16 cellular contexts compared by ENCODE assay signal in the genomic region with DNA sequence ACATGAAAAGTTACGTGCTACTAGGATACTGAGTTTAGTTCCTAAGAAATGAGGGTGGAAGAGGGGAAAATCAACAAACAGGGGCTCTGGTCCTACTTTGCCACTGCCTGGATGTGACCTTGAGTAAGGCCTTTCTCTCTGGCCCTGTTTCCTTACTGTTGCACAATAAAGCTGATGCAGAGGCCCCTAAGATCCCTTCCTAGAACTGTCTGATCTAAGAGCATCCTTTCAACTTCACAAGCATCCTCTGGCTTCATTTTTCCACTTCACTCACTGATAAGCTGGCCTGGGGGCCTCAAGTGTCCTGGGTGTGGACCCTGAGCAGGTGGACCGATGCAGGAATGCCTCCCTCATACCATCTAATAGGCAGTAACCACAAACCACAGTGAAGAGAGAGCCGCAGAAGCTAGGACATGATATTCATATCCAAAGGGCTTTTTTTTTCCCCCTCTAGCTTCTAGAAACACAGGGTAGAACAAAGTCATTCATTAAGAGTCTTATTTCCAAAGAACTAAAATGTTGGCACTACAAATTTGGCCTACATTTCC. TPM values are rescaled to one million over a fixed set of nuclear protein-coding genes. Genes with fewer than 3 reads are reported as not detected.
DNase-seq lines count a peak whose midpoint lies in the region; ATAC-seq and TF ChIP-seq lines count a peak whose summit lies in the region.
"Had no signal": no experiment of that assay in that cellular context is flagged by ENCODE, and none has a peak within 500 bp of the region (broad histone marks: within the 10 kb centered on the region; RNA-seq: fewer than 3 reads in every experiment).

No MANE protein-coding gene starts in this region.

- H3K4me3 ChIP-seq in mesenchymal stem cell (ENCODE audit: insufficient read depth in 1 of 2, low read depth in 1 of 2, low read length in 2 of 2) (peak overlapping the region in 1 of 2 experiments; percentile 25), aorta (ENCODE audit: low read length in 2 of 2) (no peak overlapping the region)
- H3K4me3 ChIP-seq: ovary, SK-N-MC had no signal

- peaks cover 43% of the 10 kb centered on the region for H3K4me1 Mint-ChIP-seq in brain

- H3K9ac ChIP-seq in mesenchymal stem cell (ENCODE audit: low read length): peak overlapping the region; percentile 8

- H2BK120ac ChIP-seq in mesenchymal stem cell (ENCODE audit: low read depth, low read length): no peak overlapping the region

- no peak overlapping the region for H2BK5ac ChIP-seq in mesenchymal stem cell (ENCODE audit: low read depth, low read length, poor library complexity, severe bottlenecking)

- WGBS in mesenchymal stem cell: 78% methylated on average over 3 of the region's 3 CpGs
- 78 to 86% methylated on average over 3 of the region's 3 CpGs for WGBS in aorta, 2 donors

- H4K8ac ChIP-seq in mesenchymal stem cell (ENCODE audit: low read length): no peak overlapping the region

- DNase-seq in Right ventricle myocardium inferior (ENCODE audit: missing footprints) (no peak), cardiac septum (ENCODE audit: low spot score) (no peak), mesenchymal stem cell (no peak), aorta (no peak), NCI-H524 (lab: John Stamatoyannopoulos, UW) (no peak), foreskin melanocyte (no peak)
- DNase-seq: left colon; NCI-H1105 treated with DMSO at 0.1 percent for 48 hours; NCI-H69; stimulated activated CD4-positive, alpha-beta T cell treated with anti-CD3 and anti-CD28 coated beads, Interleukin-2, amount 100 ng/mL, for 24 hours; substantia nigra had no signal

- no peak overlapping the region for H2BK12ac ChIP-seq in mesenchymal stem cell (ENCODE audit: low read length in 2 of 2)

- no peak overlapping the region for H3K4ac ChIP-seq in mesenchymal stem cell (ENCODE audit: low read depth in 1 of 2, low read length in 2 of 2)

- H4K91ac ChIP-seq in mesenchymal stem cell (ENCODE audit: low read length): no peak overlapping the region

- no peak overlapping the region for H3K4me2 ChIP-seq in mesenchymal stem cell (ENCODE audit: low read length, poor library complexity, severe bottlenecking)

- H3K18ac ChIP-seq in mesenchymal stem cell (ENCODE audit: low read depth in 1 of 2, low read length in 2 of 2): no peak overlapping the region

- H3K4me3 Mint-ChIP-seq in brain: no peak overlapping the region

- H3K9me3 Mint-ChIP-seq in brain: peaks cover 0 to 4% (median 0%) of the 10 kb centered on the region in 5 experiments

- H3K36me3 Mint-ChIP-seq in brain: peaks cover 62% of the 10 kb centered on the region

- H3K27me3 ChIP-seq in mesenchymal stem cell (ENCODE audit: control insufficient read depth in 1 of 2, insufficient read depth in 1 of 2, low read length in 2 of 2) (no peaks in the 10 kb centered on the region), aorta (ENCODE audit: control insufficient read depth in 1 of 2, insufficient read depth in 2 of 2, low read length in 1 of 2) (no peaks in the 10 kb centered on the region)
- H3K27me3 ChIP-seq: ovary had no signal

- H3K14ac ChIP-seq in mesenchymal stem cell (ENCODE audit: low read length in 2 of 2): no peak overlapping the region

- H3K27ac ChIP-seq in mesenchymal stem cell (ENCODE audit: low read length, poor library complexity, severe bottlenecking) (no peak overlapping the region), aorta (ENCODE audit: low read depth in 1 of 2, low read length in 2 of 2) (no peak overlapping the region)
- H3K27ac ChIP-seq: ovary, SK-N-MC had no signal

- H3K4me1 ChIP-seq in mesenchymal stem cell (ENCODE audit: control insufficient read depth, insufficient read depth, low read depth, low read length) (peaks cover 17% of the 10 kb centered on the region), aorta (ENCODE audit: control insufficient read depth in 1 of 2, insufficient read depth in 2 of 2, low read length in 2 of 2) (peaks cover 0 to 7% of the 10 kb centered on the region in 2 donors)

- no peak overlapping the region for H2BK15ac ChIP-seq in mesenchymal stem cell (ENCODE audit: low read depth, poor library complexity, severe bottlenecking)

- no peak overlapping the region for H2AFZ ChIP-seq in mesenchymal stem cell (ENCODE audit: low read depth, low read length)

- H3K9me3 ChIP-seq in mesenchymal stem cell (ENCODE audit: control insufficient read depth, low read length) (no peaks in the 10 kb centered on the region), aorta (ENCODE audit: control insufficient read depth, low read length) (no peaks in the 10 kb centered on the region)
- H3K9me3 ChIP-seq: ovary had no signal

- peak overlapping the region in 4 of 5 experiments; percentile 27 to 82 (median 55) for H3K27ac Mint-ChIP-seq in brain

- peaks cover 29% of the 10 kb centered on the region for H3K79me1 ChIP-seq in mesenchymal stem cell (replicated peaks; ENCODE audit: low read length, poor library complexity, severe bottlenecking)

- no peak overlapping the region for H3K23ac ChIP-seq in mesenchymal stem cell (ENCODE audit: low read length in 2 of 2)

- ATAC-seq in Right ventricle myocardium inferior (peak; percentile 65), aorta (ENCODE audit: low FRiP score) (peak; percentile 69), HG02970 (IDR thresholded peaks at IDR 0.05; ENCODE audit: low FRiP score, unreplicated experiment) (no peak)
- ATAC-seq: esophagus mucosa, left colon had no signal

- H3K36me3 ChIP-seq in mesenchymal stem cell (ENCODE audit: control insufficient read depth in 1 of 2, insufficient read depth in 2 of 2, low read depth in 1 of 2, low read length in 2 of 2) (peaks cover 17 to 61% of the 10 kb centered on the region in 2 experiments), aorta (ENCODE audit: control insufficient read depth in 1 of 2, insufficient read depth in 2 of 2, low read length in 1 of 2) (no peaks in the 10 kb centered on the region)
- H3K36me3 ChIP-seq: ovary had no signal

- intact Hi-C loops in Right ventricle myocardium inferior (cut with DNase I) (no loop called here), cardiac septum (cut with DNase I) (no loop called here), aorta (cut with DNase I) (no loop called here)

- TF ChIP-seq CTCF in brain (conservative IDR thresholded peaks at IDR 0.05): no peak

- H3K27me3 Mint-ChIP-seq in brain: no peaks in the 10 kb centered on the region

- no peak overlapping the region for H2AK5ac ChIP-seq in mesenchymal stem cell (ENCODE audit: low read length, severe bottlenecking)

RNA-seq across cellular contexts. Expression of a gene that starts 21.5 kb away (rescaled TPM):
- total RNA-seq in Right ventricle myocardium inferior: 143 TPM
- total RNA-seq in cardiac septum: 163 TPM
- polyA plus RNA-seq in brain (ENCODE audit: insufficient read depth, low read depth, low replicate concordance): 396 TPM
- polyA plus RNA-seq in mesenchymal stem cell (2013, experiment 1 of 2): 511 TPM
- 515 TPM for polyA plus RNA-seq in mesenchymal stem cell (2013, experiment 2 of 2)
- total RNA-seq in aorta: 100 to 1,000 TPM; 249 to 273 TPM
- 100 to 1,000 TPM; 105 to 202 TPM for polyA plus RNA-seq in aorta

RNA-seq across cellular contexts. Expression of a gene that starts 42.4 kb away (rescaled TPM):
- total RNA-seq in Right ventricle myocardium inferior: 1.2 TPM
- 2.7 TPM for total RNA-seq in cardiac septum
- polyA plus RNA-seq in brain (ENCODE audit: insufficient read depth, low read depth, low replicate concordance): 9.5 TPM
- polyA plus RNA-seq in mesenchymal stem cell (2013, experiment 1 of 2): 1.6 TPM
- polyA plus RNA-seq in mesenchymal stem cell (2013, experiment 2 of 2): 1.8 TPM
- total RNA-seq in aorta: 1 to 10 TPM; 5.3 to 6.9 TPM
- 10 to 100 TPM in 1 of 2 donors, 1 to 10 TPM in 1; 4.0 to 63.4 TPM for polyA plus RNA-seq in aorta
